In the genomic region with DNA sequence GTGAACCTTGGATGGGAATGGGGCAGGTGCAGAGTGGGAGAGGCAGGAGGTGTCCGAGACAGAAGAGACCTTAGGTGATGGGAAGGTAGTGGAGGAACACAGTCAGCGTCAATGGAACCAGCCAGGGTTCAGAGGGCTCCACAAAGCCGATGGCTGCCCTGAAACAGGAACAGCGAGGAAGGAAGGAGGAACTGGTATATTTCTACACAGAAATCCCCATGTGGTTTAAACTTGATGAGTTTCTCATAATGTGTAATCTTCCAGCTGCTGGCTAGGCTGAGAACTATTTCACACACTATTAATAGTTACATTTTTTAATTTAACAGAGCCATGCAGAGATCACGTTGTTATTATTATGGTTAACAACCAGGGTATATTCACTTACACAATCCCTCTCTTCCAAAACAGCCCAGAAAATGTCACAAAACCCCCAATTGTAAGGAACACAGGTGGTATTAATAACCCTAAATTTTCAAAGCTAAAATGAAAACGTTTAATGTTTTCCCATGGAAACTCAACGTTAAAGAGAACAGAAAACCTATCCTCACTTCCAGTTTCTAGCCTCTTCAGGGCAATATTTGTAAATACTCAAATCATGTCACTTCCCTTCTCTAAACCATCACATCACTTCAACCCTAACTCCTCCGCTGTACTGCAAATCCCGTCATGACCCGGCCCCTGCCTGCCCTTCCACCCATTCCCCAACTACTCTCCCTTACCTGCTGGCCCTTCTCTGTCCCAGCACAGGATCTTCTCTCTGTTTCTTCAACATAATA, we compare ENCODE assay signal across 8 cellular contexts.
DNase-seq lines count a peak whose midpoint lies in the region; ATAC-seq and TF ChIP-seq lines count a peak whose summit lies in the region.

No MANE protein-coding gene starts in this region.

- H3K4me1 Mint-ChIP-seq in chondrocyte (ENCODE audit: low read depth) (peaks cover 82% of the 10 kb centered on the region), neural crest cell (peaks cover 77% of the 10 kb centered on the region)

- H3K27me3 Mint-ChIP-seq in chondrocyte (ENCODE audit: low read depth) = no peaks in the 10 kb centered on the region
- H3K27me3 Mint-ChIP-seq in neural crest cell (ENCODE audit: low read depth) = no peaks in the 10 kb centered on the region

- TF ChIP-seq CTCF in chondrocyte (IDR thresholded peaks at IDR 0.05) (no peak), neural crest cell (conservative IDR thresholded peaks at IDR 0.05) (no peak)

- H3K4me3 Mint-ChIP-seq in chondrocyte (ENCODE audit: unreplicated experiment) (peak overlapping the region; percentile 52), neural crest cell (peak overlapping the region; percentile 23)

- DNase-seq in chondrocyte (ENCODE audit: low spot score) = no peak
- no peak for DNase-seq in neural crest cell (ENCODE audit: low read depth, low spot score)
- no peak for DNase-seq in activated gamma-delta T cell (lab: John Stamatoyannopoulos, UW)
- no peak for DNase-seq in activated T-cell treated with anti-CD3 and anti-CD28 coated beads, Interleukin-2, amount 50 U/mL, for 48 hours

- no peaks in the 10 kb centered on the region for H3K9me3 Mint-ChIP-seq in chondrocyte (ENCODE audit: low read depth)
- no peaks in the 10 kb centered on the region for H3K9me3 Mint-ChIP-seq in neural crest cell

- H3K27ac Mint-ChIP-seq in chondrocyte (ENCODE audit: unreplicated experiment) (peak overlapping the region; percentile 100), neural crest cell (ENCODE audit: unreplicated experiment) (peak overlapping the region; percentile 89)

- ATAC-seq in GM18511 (IDR thresholded peaks at IDR 0.05; ENCODE audit: unreplicated experiment) (peak; percentile 56), HG03066 (IDR thresholded peaks at IDR 0.05; ENCODE audit: low read depth, unreplicated experiment) (peak; percentile 42), GM21360 (IDR thresholded peaks at IDR 0.05; ENCODE audit: unreplicated experiment) (no peak), GM18517 (IDR thresholded peaks at IDR 0.05; ENCODE audit: unreplicated experiment) (no peak)

- H3K36me3 Mint-ChIP-seq in chondrocyte (ENCODE audit: low read depth) (no peaks in the 10 kb centered on the region), neural crest cell (ENCODE audit: low read depth) (peaks cover 3% of the 10 kb centered on the region)

Comparison
In these comparisons a context has a peak if more than half of its experiments do, and no peak if none do; other contexts are left out.
1. ATAC-seq: peak in GM18511 (single experiment) and HG03066 (single experiment); none in GM21360 (single experiment) and GM18517 (single experiment).